In the genomic region with DNA sequence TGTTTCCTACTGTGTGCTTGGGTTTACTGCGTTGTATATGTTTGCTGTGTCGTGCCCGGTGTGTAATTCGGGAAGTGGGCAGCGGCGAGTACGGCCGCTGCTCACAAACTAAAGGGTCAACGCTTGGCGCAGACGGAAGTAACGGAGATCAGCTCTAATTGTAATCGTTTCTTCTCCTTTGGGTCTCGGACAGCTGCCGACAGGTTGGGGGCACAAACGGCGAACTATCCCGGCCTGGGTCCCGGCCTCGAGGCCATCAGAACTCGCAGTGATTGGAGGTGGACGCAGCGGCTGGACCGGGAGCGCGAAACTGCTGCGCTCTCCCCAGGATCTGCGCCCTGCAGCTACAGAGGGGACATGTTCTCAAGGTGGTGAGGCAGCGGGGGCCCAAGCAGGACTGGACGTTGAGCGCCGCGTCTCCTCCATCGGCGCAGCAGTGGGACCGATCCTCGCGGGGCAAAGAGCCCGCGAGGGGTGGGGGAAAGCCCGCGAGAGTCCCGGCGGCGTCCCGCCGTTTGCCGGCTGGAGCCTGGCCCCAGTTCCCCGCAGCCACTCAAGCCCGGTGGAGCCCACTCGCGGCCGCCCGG, we compare ENCODE assay signal across 10 cellular contexts. TPM values are rescaled to one million over a fixed set of nuclear protein-coding genes. Genes with fewer than 3 reads are reported as not detected.
DNase-seq lines count a peak whose midpoint lies in the region; ATAC-seq and TF ChIP-seq lines count a peak whose summit lies in the region.
"Had no signal": no experiment of that assay in that cellular context is flagged by ENCODE, and none has a peak within 500 bp of the region (broad histone marks: within the 10 kb centered on the region; RNA-seq: fewer than 3 reads in every experiment).

No MANE protein-coding gene starts in this region.

- peaks cover 17% of the 10 kb centered on the region for H4K20me1 ChIP-seq in neural progenitor cell (ENCODE audit: low read depth)

- no peak for TF ChIP-seq POLR2A in esophagus squamous epithelium (IDR thresholded peaks at IDR 0.05)

- DNase-seq in AG10803 (ENCODE audit: low read depth) (no peak), NT2/D1 (ENCODE audit: low read depth, low spot score) (no peak), esophagus squamous epithelium (lab: John Stamatoyannopoulos, UW) (no peak), neural progenitor cell (ENCODE audit: low spot score) (peak; percentile 24)
- DNase-seq: NCI-H2081 treated with DMSO at 0.1 percent for 48 hours; stimulated activated CD4-positive, alpha-beta T cell treated with anti-CD3 and anti-CD28 coated beads, Interleukin-12 subunit alpha, Interleukin-12 subunit beta, amount 100 ng/mL, for 4 hours had no signal

- no peak overlapping the region for H3K27ac ChIP-seq in esophagus squamous epithelium
- no peak overlapping the region for H3K27ac ChIP-seq in neural progenitor cell

- H3K9me3 Mint-ChIP-seq in neural progenitor cell = peaks cover 9% of the 10 kb centered on the region

- H3K9ac ChIP-seq in NT2/D1 (ENCODE audit: insufficient read length, low read depth) (peak overlapping the region; percentile 86), neural progenitor cell (no peak overlapping the region)

- H3K4me3 ChIP-seq in AG10803 (ENCODE audit: low read length) (peak overlapping the region; percentile 24; the same call in 1 of the 2 replicates), NT2/D1 (ENCODE audit: insufficient read length, low read depth) (peak overlapping the region; percentile 57), esophagus squamous epithelium (peak overlapping the region; percentile 31 to 68 (median 46)), neural progenitor cell (peak overlapping the region; percentile 65)

- H3K4me2 ChIP-seq in neural progenitor cell = peak overlapping the region; percentile 84

- no peaks in the 10 kb centered on the region for H3K27me3 ChIP-seq in NT2/D1 (ENCODE audit: insufficient read depth, insufficient read length)
- H3K27me3 ChIP-seq in esophagus squamous epithelium = peaks cover 0 to 94% (median 27%) of the 10 kb centered on the region in 4 donors
- H3K27me3 ChIP-seq in neural progenitor cell = peaks cover 74% of the 10 kb centered on the region

- H3K36me3 ChIP-seq in NT2/D1 (ENCODE audit: insufficient read depth, insufficient read length, low read length) (peaks cover 9% of the 10 kb centered on the region), esophagus squamous epithelium (no peaks in the 10 kb centered on the region), neural progenitor cell (no peaks in the 10 kb centered on the region)

- TF ChIP-seq CTCF in AG10803 (conservative IDR thresholded peaks at IDR 0.05; ENCODE audit: low read length) (no peak), esophagus squamous epithelium (IDR thresholded peaks at IDR 0.05) (no peak), neural progenitor cell (IDR thresholded peaks at IDR 0.05) (no peak)

- H3K4me1 ChIP-seq in NT2/D1 (ENCODE audit: insufficient read depth, insufficient read length) (no peaks in the 10 kb centered on the region), esophagus squamous epithelium (peaks cover 7 to 46% (median 8%) of the 10 kb centered on the region in 3 donors), neural progenitor cell (peaks cover 22% of the 10 kb centered on the region)

- intact Hi-C loops in esophagus squamous epithelium (cut with DNase I) = no loop called here

- no peaks in the 10 kb centered on the region for H3K9me3 ChIP-seq in NT2/D1 (ENCODE audit: insufficient read depth, low read length)
- peaks cover 0 to 5% (median 0%) of the 10 kb centered on the region in 3 donors for H3K9me3 ChIP-seq in esophagus squamous epithelium
- H3K9me3 ChIP-seq in neural progenitor cell (ENCODE audit: low read depth) = no peaks in the 10 kb centered on the region

- H3K27me3 Mint-ChIP-seq in neural progenitor cell (ENCODE audit: insufficient read depth, low read depth) = peaks cover 26% of the 10 kb centered on the region

- H3K4me1 Mint-ChIP-seq in neural progenitor cell = peaks cover 47% of the 10 kb centered on the region

- 45% methylated on average over 4 of the region's 54 CpGs; no CpG with 5 or more reads in 1 of the 2 donors for WGBS in esophagus squamous epithelium, 2 donors

- ATAC-seq in GM21717 (IDR thresholded peaks at IDR 0.05; ENCODE audit: unreplicated experiment) = no peak
- no peak for ATAC-seq in HG03159 (IDR thresholded peaks at IDR 0.05; ENCODE audit: unreplicated experiment)
- ATAC-seq in HG02970 (IDR thresholded peaks at IDR 0.05; ENCODE audit: low FRiP score, unreplicated experiment) = no peak
- no peak for ATAC-seq in GM21423 (IDR thresholded peaks at IDR 0.05; ENCODE audit: unreplicated experiment)

- peak overlapping the region; percentile 87 for H3K4me3 Mint-ChIP-seq in neural progenitor cell

- H3K36me3 Mint-ChIP-seq in neural progenitor cell = peaks cover 28% of the 10 kb centered on the region

- peaks cover 52% of the 10 kb centered on the region for H3K79me2 ChIP-seq in neural progenitor cell (ENCODE audit: low read depth)

- H3K27ac Mint-ChIP-seq in neural progenitor cell = peak overlapping the region; percentile 42

- H2AFZ ChIP-seq in neural progenitor cell (replicated peaks) = peak overlapping the region; percentile 23

- H3F3A ChIP-seq in neural progenitor cell (ENCODE audit: low read depth) = peaks cover 24% of the 10 kb centered on the region

RNA-seq across cellular contexts. Expression of gene ZIC3, which starts 0.5 kb away (rescaled TPM):
- total RNA-seq in esophagus squamous epithelium (not detected), neural progenitor cell (ENCODE audit: low replicate concordance) (2.6 and 3.4 TPM in 2 replicates)
